Comparison of ENCODE assay signal across 8 cellular contexts in the genomic region with DNA sequence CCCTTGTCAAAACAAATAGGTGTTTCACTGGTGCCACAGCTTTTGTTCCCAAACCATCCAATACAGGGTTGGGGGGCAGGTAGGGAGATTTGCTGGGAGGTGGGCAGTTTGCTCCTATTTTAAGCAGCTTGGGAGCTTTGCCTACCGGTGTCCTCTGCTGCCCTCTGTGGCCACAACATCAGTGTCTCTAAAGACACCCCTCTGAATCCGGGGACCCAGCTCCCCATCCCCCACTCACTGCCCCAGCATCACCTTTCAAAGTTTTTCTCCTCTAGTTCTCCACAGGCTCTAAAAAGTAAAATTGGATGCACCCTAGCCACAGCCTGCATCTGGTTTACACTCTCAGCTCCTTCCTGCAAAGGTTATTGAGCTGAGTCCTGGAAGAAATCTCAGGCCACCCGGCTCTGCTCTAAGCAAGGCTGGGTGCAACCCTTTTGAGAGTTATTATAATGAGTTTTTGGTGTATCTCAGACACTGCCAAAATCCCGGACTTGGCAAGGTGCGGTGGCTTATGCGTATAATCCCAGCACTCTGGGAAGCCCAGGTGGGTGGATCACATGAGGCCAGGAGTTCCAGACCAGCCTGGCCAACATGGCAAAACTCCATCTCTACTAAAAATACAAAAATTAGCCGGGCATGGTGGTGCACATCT. TPM values are rescaled to one million over a fixed set of nuclear protein-coding genes. Genes with fewer than 3 reads are reported as not detected.
DNase-seq lines count a peak whose midpoint lies in the region; ATAC-seq and TF ChIP-seq lines count a peak whose summit lies in the region.

No MANE protein-coding gene starts in this region.

- DNase-seq in AG04449 (ENCODE audit: low read depth, low spot score) (no peak), GM10248 (ENCODE audit: extremely low spot score) (peak; percentile 48), UCSD-AML1 (lab: John Stamatoyannopoulos, UW; ENCODE audit: unreplicated experiment) (peak; percentile 23), foreskin keratinocyte (no peak), KBM-7 (no peak), GOT3 (lab: John Stamatoyannopoulos, UW) (no peak)

- no peak overlapping the region for H3K4me3 ChIP-seq in AG04449 (ENCODE audit: low read depth, low read length)

- POLR2A ChIA-PET in AG04449 (lab: Yijun Ruan, JAX) = interaction anchor here (0.6 kb wide), 2 partner anchors 270 to 316 kb away, joined by 3 read pairs; no protein-coding TSS in a partner anchor
- POLR2A ChIA-PET in GM10248 (lab: Yijun Ruan, JAX) = no interaction called here

- H3K27me3 ChIP-seq in foreskin keratinocyte = no peaks in the 10 kb centered on the region

- in situ Hi-C loops in KBM-7 (cut with MboI; ENCODE audit: low pct_unique_long_range_greater_than_20kb, low sequenced_read_pairs) = no loop called here

- H3K27ac ChIP-seq in foreskin keratinocyte = no peak overlapping the region

- ATAC-seq in foreskin keratinocyte = no peak
- no peak for ATAC-seq in HG02642 (IDR thresholded peaks at IDR 0.05; ENCODE audit: poor library complexity, unreplicated experiment)
- no peak for ATAC-seq in HG02973 (IDR thresholded peaks at IDR 0.05; ENCODE audit: unreplicated experiment)

- CTCF ChIA-PET in AG04449 (lab: Yijun Ruan, JAX) = interaction anchor here (0.7 to 1.9 kb wide), 15 partner anchors 9 to 301 kb away, joined by 3 to 13 read pairs (median 5); no protein-coding TSS in a partner anchor
- CTCF ChIA-PET in GM10248 (lab: Yijun Ruan, JAX) = interaction anchor here (1.2 to 2.3 kb wide), 8 partner anchors 8 to 301 kb away, joined by 3 to 11 read pairs (median 4); no protein-coding TSS in a partner anchor

- no peaks in the 10 kb centered on the region for H3K4me1 ChIP-seq in foreskin keratinocyte

- TF ChIP-seq CTCF in AG04449 (IDR thresholded peaks at IDR 0.05; ENCODE audit: insufficient read depth, low read length, missing control alignments) (peak; percentile 30), GM10248 (IDR thresholded peaks at IDR 0.05; ENCODE audit: control extremely low read depth, extremely low read depth, low read depth, missing control alignments) (peak; percentile 40), foreskin keratinocyte (conservative IDR thresholded peaks at IDR 0.05) (peak; percentile 63)

RNA-seq across cellular contexts. Expression of a gene that starts 2.9 kb away (rescaled TPM):
- total RNA-seq in foreskin keratinocyte = 23.3 and 47.3 TPM in 2 replicates
- 13.0 and 28.2 TPM in 2 replicates for polyA plus RNA-seq in foreskin keratinocyte

Comparison
In these comparisons a context has a peak if more than half of its experiments do, and no peak if none do; other contexts are left out.
1. DNase-seq: peak in GM10248 (single experiment) and UCSD-AML1 (single experiment); none in AG04449 (single experiment), foreskin keratinocyte (0 of 2), KBM-7 (single experiment) and GOT3 (single experiment).
2. Peak in every context shown above with its lines, with median percentiles within 50 percentile points of each other: CTCF ChIP-seq.